In genomic region chr6:137717074-137718073, GRCh38 we compare ENCODE assay signal across 9 cellular contexts.
A peak's percentile ranks its signal among the peaks of the same experiment; 100 is the strongest.
DNase-seq lines count a peak whose midpoint lies in the region; TF ChIP-seq lines count a peak whose summit lies in the region.
"Had no signal": no experiment of that assay in that cellular context is flagged by ENCODE, and none has a peak within 500 bp of the region (broad histone marks: within the 10 kb centered on the region; RNA-seq: fewer than 3 reads in every experiment).

No MANE protein-coding gene starts in this region.

- H3K9me3 ChIP-seq in SJCRH30 (replicated peaks) (no peaks in the 10 kb centered on the region; the same call in 1 of the 2 replicates), tibial nerve (no peaks in the 10 kb centered on the region)

- TF ChIP-seq CTCF in brain microvascular endothelial cell (IDR thresholded peaks at IDR 0.05; ENCODE audit: low read depth, low read length, missing control alignments) (no peak), tibial nerve (IDR thresholded peaks at IDR 0.05) (no peak), lower leg skin (IDR thresholded peaks at IDR 0.05) (no peak), RWPE1 (conservative IDR thresholded peaks at IDR 0.05; ENCODE audit: low read depth) (no peak)

- intact Hi-C loops in lower leg skin (cut with DNase I; ENCODE audit: low total_unique reads) = no loop called here

- CTCF ChIA-PET in RWPE1 (lab: Yijun Ruan, JAX) = interaction anchor here (0.6 to 1.1 kb wide), 2 partner anchors 375 to 704 kb away, joined by 3 read pairs; no protein-coding TSS in a partner anchor

- 85 to 92% methylated on average over 7 of the region's 7 CpGs for WGBS in tibial nerve, 2 donors
- WGBS in lower leg skin, 2 donors = 78 to 82% methylated on average over 7 of the region's 7 CpGs

- H3K4me3 ChIP-seq in SJCRH30 (no peak overlapping the region), brain microvascular endothelial cell (ENCODE audit: low read depth, low read length) (no peak overlapping the region), tibial nerve (no peak overlapping the region), lower leg skin (ENCODE audit: low read depth, poor library complexity, severe bottlenecking) (no peak overlapping the region)
- H3K4me3 ChIP-seq: skin epidermis had no signal

- TF ChIP-seq POLR2A in tibial nerve (IDR thresholded peaks at IDR 0.05) = no peak
- TF ChIP-seq POLR2A in lower leg skin (IDR thresholded peaks at IDR 0.05) = no peak

- H3K36me3 ChIP-seq in SJCRH30 (no peaks in the 10 kb centered on the region), brain microvascular endothelial cell (replicated peaks) (no peaks in the 10 kb centered on the region), tibial nerve (no peaks in the 10 kb centered on the region)

- DNase-seq in HPDE6-E6E7 (ENCODE audit: extremely low spot score) (peak; percentile 48), SJCRH30 (peak; percentile 64 to 69), brain microvascular endothelial cell (no peak), tibial nerve (ENCODE audit: low spot score in 2 of 2) (no peak), lower leg skin (ENCODE audit: low spot score in 2 of 2) (no peak), RWPE1 (ENCODE audit: low spot score) (no peak)
- peak; percentile 89 for DNase-seq in activated effector memory CD4-positive, alpha-beta T cell treated with anti-CD3 and anti-CD28 coated beads, Interleukin-2, amount 50 U/mL, for 16 hours
- DNase-seq in stimulated activated CD4-positive, alpha-beta T cell treated with anti-CD3 and anti-CD28 coated beads, Interleukin-4, amount 100 ng/mL, for 1 hour = peak; percentile 45

- H3K27me3 ChIP-seq in SJCRH30 (no peaks in the 10 kb centered on the region), brain microvascular endothelial cell (replicated peaks) (no peaks in the 10 kb centered on the region), tibial nerve (no peaks in the 10 kb centered on the region)

- TF ChIP-seq EP300 in tibial nerve (IDR thresholded peaks at IDR 0.05) = no peak

- H3K27ac ChIP-seq in SJCRH30 = peak overlapping the region; percentile 81
- H3K27ac ChIP-seq in brain microvascular endothelial cell = no peak overlapping the region
- no peak overlapping the region for H3K27ac ChIP-seq in tibial nerve
- H3K27ac ChIP-seq in RWPE1 = no peak overlapping the region

- peaks cover 26% of the 10 kb centered on the region for H3K4me1 ChIP-seq in SJCRH30
- H3K4me1 ChIP-seq in tibial nerve = no peaks in the 10 kb centered on the region

- POLR2A ChIA-PET in RWPE1 (lab: Yijun Ruan, JAX; ENCODE audit: low non-redundant PET) = no interaction called here

- in situ Hi-C loops in brain microvascular endothelial cell (cut with HindIII; ENCODE audit: low pct_ligation_motif_present, low sequenced_read_pairs) = no loop called here

Comparison
In these comparisons a context has a peak if more than half of its experiments do, and no peak if none do; other contexts are left out.
1. DNase-seq: peak in HPDE6-E6E7 (single experiment), SJCRH30 (2 of 2), activated effector memory CD4-positive, alpha-beta T cell treated with anti-CD3 and anti-CD28 coated beads, Interleukin-2, amount 50 U/mL, for 16 hours (single experiment) and stimulated activated CD4-positive, alpha-beta T cell treated with anti-CD3 and anti-CD28 coated beads, Interleukin-4, amount 100 ng/mL, for 1 hour (single experiment); none in brain microvascular endothelial cell (single experiment), tibial nerve (0 of 2), lower leg skin (0 of 2) and RWPE1 (single experiment).